11 cellular contexts compared by ENCODE assay signal in genomic region chrX:83658731-83659130, GRCh38.
DNase-seq lines count a peak whose midpoint lies in the region; ATAC-seq, FAIRE-seq and TF ChIP-seq lines count a peak whose summit lies in the region.
"Had no signal": no experiment of that assay in that cellular context is flagged by ENCODE, and none has a peak within 500 bp of the region (broad histone marks: within the 10 kb centered on the region; RNA-seq: fewer than 3 reads in every experiment).

No MANE protein-coding gene starts in this region.

- ATAC-seq in GM21526 (IDR thresholded peaks at IDR 0.05; ENCODE audit: low FRiP score, unreplicated experiment), result peak; percentile 88
- ATAC-seq in HepG2, result no peak; the same call in 2 of the 3 replicates
- ATAC-seq in omental fat pad (ENCODE audit: low FRiP score), result no peak
- no peak for ATAC-seq in GM21528 (IDR thresholded peaks at IDR 0.05; ENCODE audit: low FRiP score, unreplicated experiment)
- ATAC-seq: stimulated activated effector memory CD8-positive, alpha-beta T cell treated with anti-CD3 and anti-CD28 coated beads, Interleukin-12 subunit alpha, Interleukin-12 subunit beta, amount 100 ng/mL, for 72 hours had no signal

- 0% methylated on average over 1 of the region's 3 CpGs for WGBS in HepG2 (ENCODE audit: low lambda C conversion rate)

- H3F3A ChIP-seq in MM.1S (ENCODE audit: insufficient read depth, low read length), result no peaks in the 10 kb centered on the region

- H3K9ac ChIP-seq in MM.1S (ENCODE audit: low read length), result no peak overlapping the region
- H3K9ac ChIP-seq in HepG2 (ENCODE audit: insufficient read depth, low read depth, low read length), result no peak overlapping the region

- CTCF ChIA-PET in HepG2 (lab: Yijun Ruan, JAX; ENCODE audit: low intra/inter-chr PET ratio, low total read pairs), result no interaction called here

- intact Hi-C loops in HepG2 (cut with micrococcal nuclease; ENCODE audit: unreplicated experiment), result no loop called here

- TF ChIP-seq POLR2A in GM12891 (IDR thresholded peaks at IDR 0.05; ENCODE audit: low read depth, low read length) (no peak), HepG2 (IDR thresholded peaks at IDR 0.05; ENCODE audit: insufficient read depth in 1 of 2, low read depth in 2 of 2, low read length in 2 of 2) (no peak)

- DNase-seq in GM12891 (ENCODE audit: insufficient read length, low spot score) (no peak), MM.1S (peak; percentile 9), HepG2 (ENCODE audit: low spot score) (peak; percentile 2), DMS79 (lab: John Stamatoyannopoulos, UW) (no peak), SHP77 treated with DMSO at 0.1 percent for 48 hours (lab: John Stamatoyannopoulos, UW) (no peak), omental fat pad (ENCODE audit: low spot score) (no peak)
- DNase-seq: activated CD8-positive, alpha-beta memory T cell treated with anti-CD3 and anti-CD28 coated beads for 24 hours; NCI-H524 treated with DMSO at 0.1 percent for 48 hours had no signal

- H3K4me3 ChIP-seq in MM.1S (ENCODE audit: low read length) (no peak overlapping the region), HepG2 (replicated peaks in 1 of 3; ENCODE audit: insufficient read depth in 1 of 3, low read depth in 2 of 3, low read length in 3 of 3) (no peak overlapping the region)

- in situ Hi-C loops in HepG2 (cut with HindIII; ENCODE audit: extremely low pct_ligation_motif_present, low pct_unique_long_range_greater_than_20kb), result no loop called here

- no peaks in the 10 kb centered on the region for H3K4me1 ChIP-seq in MM.1S (ENCODE audit: low read length)
- no peaks in the 10 kb centered on the region for H3K4me1 ChIP-seq in HepG2 (ENCODE audit: insufficient read depth, low read length)

- BruUV-seq in HepG2 (replicated peaks; lab: Mats Ljungman, UMichigan), result no TSS peak

- TF ChIP-seq CTCF in MM.1S (IDR thresholded peaks at IDR 0.05; ENCODE audit: low read length) (peak; percentile 42), HepG2 (CRISPR knock-in tag; IDR thresholded peaks at IDR 0.05) (peak; percentile 38), omental fat pad (IDR thresholded peaks at IDR 0.05) (no peak)

- TF ChIP-seq EP300 in HepG2 (IDR thresholded peaks at IDR 0.05; ENCODE audit: low read depth in 2 of 2, low read length in 2 of 2) (no peak), HepG2 (CRISPR knock-in tag; IDR thresholded peaks at IDR 0.05; ENCODE audit: borderline replicate concordance) (no peak)

- FAIRE-seq in GM12891 (lab: Jason Lieb, UNC), result peak; percentile 63
- no peak for FAIRE-seq in HepG2 (lab: Jason Lieb, UNC)

- no peak overlapping the region for H3K4me2 ChIP-seq in MM.1S (ENCODE audit: low read depth, low read length)
- H3K4me2 ChIP-seq in HepG2 (ENCODE audit: low read depth, low read length), result no peak overlapping the region

- no peaks in the 10 kb centered on the region for H3K27me3 ChIP-seq in MM.1S (replicated peaks; ENCODE audit: insufficient read depth, low read length)
- H3K27me3 ChIP-seq in HepG2 (ENCODE audit: control insufficient read depth in 1 of 2, insufficient read depth in 2 of 2, low read length in 2 of 2), result no peaks in the 10 kb centered on the region

- no peak overlapping the region for H2AFZ ChIP-seq in MM.1S (ENCODE audit: low read length)
- no peak overlapping the region for H2AFZ ChIP-seq in HepG2 (ENCODE audit: low read length)

- H3K9me3 ChIP-seq in MM.1S (replicated peaks; ENCODE audit: insufficient read depth, low read length), result no peaks in the 10 kb centered on the region
- no peaks in the 10 kb centered on the region; the same call in 1 of the 2 replicates for H3K9me3 ChIP-seq in HepG2 (ENCODE audit: low read length)

- H3K36me3 ChIP-seq in MM.1S (replicated peaks; ENCODE audit: insufficient read depth, low read length) (no peaks in the 10 kb centered on the region), HepG2 (replicated peaks in 1 of 2; ENCODE audit: control insufficient read depth in 1 of 2, insufficient read depth in 2 of 2, low read length in 2 of 2) (no peaks in the 10 kb centered on the region)

- no peaks in the 10 kb centered on the region for H4K20me1 ChIP-seq in MM.1S (ENCODE audit: insufficient read depth, low read length)
- no peaks in the 10 kb centered on the region for H4K20me1 ChIP-seq in HepG2 (ENCODE audit: insufficient read depth, low read length)

- POLR2A ChIA-PET in HepG2 (lab: Yijun Ruan, JAX), result no interaction called here

- H3K9me2 ChIP-seq in MM.1S (replicated peaks; ENCODE audit: insufficient read depth, low read length), result no peaks in the 10 kb centered on the region

- H3K79me2 ChIP-seq in MM.1S (ENCODE audit: low read length), result no peaks in the 10 kb centered on the region
- H3K79me2 ChIP-seq in HepG2 (ENCODE audit: insufficient read depth, low read length), result no peaks in the 10 kb centered on the region

- TF ChIP-seq RAD21 in HepG2 (CRISPR knock-in tag; IDR thresholded peaks at IDR 0.05), result no peak

- H3K27ac ChIP-seq in MM.1S (ENCODE audit: low read length), result no peak overlapping the region
- H3K27ac ChIP-seq in HepG2 (ENCODE audit: extremely low read length, insufficient read depth, low read length), result no peak overlapping the region

TF ChIP-seq in GM12891, 5 proteins besides CTCF, POLR2A, EP300 and RAD21:
- TF ChIP-seq SPI1 (IDR thresholded peaks at IDR 0.05; ENCODE audit: low read depth, low read length) (no peak), POLR2AphosphoS5 (IDR thresholded peaks at IDR 0.05; ENCODE audit: low read depth, low read length) (no peak), POU2F2 (IDR thresholded peaks at IDR 0.05; ENCODE audit: low read depth, low read length) (no peak), TAF1 (IDR thresholded peaks at IDR 0.05; ENCODE audit: low read depth, low read length) (no peak), PAX5 (IDR thresholded peaks at IDR 0.05; ENCODE audit: insufficient read depth, low read length, severe bottlenecking) (no peak)

TF ChIP-seq in HepG2, 621 proteins besides CTCF, POLR2A, EP300 and RAD21 (continues in another document):
- TF ChIP-seq CEBPB (IDR thresholded peaks at IDR 0.05; ENCODE audit: borderline replicate concordance, low read depth, low read length) (peak; percentile 69), ZBTB40 (IDR thresholded peaks at IDR 0.05) (no peak), ZBTB40 (CRISPR knock-in tag; IDR thresholded peaks at IDR 0.05) (no peak), CEBPG (CRISPR knock-in tag; IDR thresholded peaks at IDR 0.05) (peak; percentile 49)

Comparison
In these comparisons a context has a peak if more than half of its experiments do, and no peak if none do; other contexts are left out.
1. DNase-seq: peak in MM.1S (single experiment) and HepG2 (single experiment); none in GM12891 (single experiment), DMS79 (single experiment), SHP77 treated with DMSO at 0.1 percent for 48 hours (single experiment) and omental fat pad (single experiment).
2. CTCF ChIP-seq: peak in MM.1S (single experiment) and HepG2 (single experiment); none in omental fat pad (0 of 3).